1 cellular context compared by ENCODE assay signal in the genomic region with DNA sequence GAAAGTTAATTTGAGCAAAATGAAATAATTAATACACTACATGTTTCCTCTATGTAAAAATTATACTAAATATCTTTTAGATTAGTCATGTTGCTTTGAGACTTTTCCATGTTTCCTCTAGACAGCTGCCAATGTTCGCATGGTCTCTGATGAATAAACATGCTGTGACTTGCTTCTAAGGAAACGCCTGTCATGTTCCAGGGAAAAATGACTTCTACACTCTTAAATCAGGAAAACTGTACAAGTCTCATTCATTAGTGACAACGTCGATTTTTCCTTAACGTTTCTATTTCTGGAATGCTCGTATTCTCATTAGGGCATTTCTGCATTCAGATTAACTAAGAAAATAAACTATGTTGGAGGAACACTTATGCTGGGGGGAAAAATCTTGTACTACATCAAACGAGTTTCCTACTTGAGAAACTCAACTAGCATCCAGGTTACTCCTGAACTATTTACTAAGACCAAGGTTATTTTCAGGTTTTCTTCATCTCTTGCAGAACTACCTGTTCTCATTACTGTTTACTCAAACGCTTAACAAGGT.
TF ChIP-seq lines count a peak whose summit lies in the region.

No MANE protein-coding gene starts in this region.

TF ChIP-seq in K562, 482 proteins besides CTCF, POLR2A, EP300 and RAD21 (continued from another document):
- TF ChIP-seq, protein P1, sequence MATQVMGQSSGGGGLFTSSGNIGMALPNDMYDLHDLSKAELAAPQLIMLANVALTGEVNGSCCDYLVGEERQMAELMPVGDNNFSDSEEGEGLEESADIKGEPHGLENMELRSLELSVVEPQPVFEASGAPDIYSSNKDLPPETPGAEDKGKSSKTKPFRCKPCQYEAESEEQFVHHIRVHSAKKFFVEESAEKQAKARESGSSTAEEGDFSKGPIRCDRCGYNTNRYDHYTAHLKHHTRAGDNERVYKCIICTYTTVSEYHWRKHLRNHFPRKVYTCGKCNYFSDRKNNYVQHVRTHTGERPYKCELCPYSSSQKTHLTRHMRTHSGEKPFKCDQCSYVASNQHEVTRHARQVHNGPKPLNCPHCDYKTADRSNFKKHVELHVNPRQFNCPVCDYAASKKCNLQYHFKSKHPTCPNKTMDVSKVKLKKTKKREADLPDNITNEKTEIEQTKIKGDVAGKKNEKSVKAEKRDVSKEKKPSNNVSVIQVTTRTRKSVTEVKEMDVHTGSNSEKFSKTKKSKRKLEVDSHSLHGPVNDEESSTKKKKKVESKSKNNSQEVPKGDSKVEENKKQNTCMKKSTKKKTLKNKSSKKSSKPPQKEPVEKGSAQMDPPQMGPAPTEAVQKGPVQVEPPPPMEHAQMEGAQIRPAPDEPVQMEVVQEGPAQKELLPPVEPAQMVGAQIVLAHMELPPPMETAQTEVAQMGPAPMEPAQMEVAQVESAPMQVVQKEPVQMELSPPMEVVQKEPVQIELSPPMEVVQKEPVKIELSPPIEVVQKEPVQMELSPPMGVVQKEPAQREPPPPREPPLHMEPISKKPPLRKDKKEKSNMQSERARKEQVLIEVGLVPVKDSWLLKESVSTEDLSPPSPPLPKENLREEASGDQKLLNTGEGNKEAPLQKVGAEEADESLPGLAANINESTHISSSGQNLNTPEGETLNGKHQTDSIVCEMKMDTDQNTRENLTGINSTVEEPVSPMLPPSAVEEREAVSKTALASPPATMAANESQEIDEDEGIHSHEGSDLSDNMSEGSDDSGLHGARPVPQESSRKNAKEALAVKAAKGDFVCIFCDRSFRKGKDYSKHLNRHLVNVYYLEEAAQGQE (CRISPR knock-in tag; IDR thresholded peaks at IDR 0.05; ENCODE audit: low read depth), result no peak
- TF ChIP-seq NFRKB (IDR thresholded peaks at IDR 0.05; ENCODE audit: low read depth), result no peak
- TF ChIP-seq CCAR2 (IDR thresholded peaks at IDR 0.05; ENCODE audit: low read depth, low read length), result no peak
- no peak for TF ChIP-seq HDAC1 (IDR thresholded peaks at IDR 0.05)
- no peak for TF ChIP-seq ZNF586 (CRISPR knock-in tag; conservative IDR thresholded peaks at IDR 0.05)
- TF ChIP-seq SAFB (IDR thresholded peaks at IDR 0.05; ENCODE audit: borderline replicate concordance, low read depth, low read length), result no peak
- no peak for TF ChIP-seq CBFA2T3 (IDR thresholded peaks at IDR 0.05)
- no peak for TF ChIP-seq ZBTB9 (CRISPR knock-in tag; IDR thresholded peaks at IDR 0.05)
- TF ChIP-seq HOMEZ (CRISPR knock-in tag; IDR thresholded peaks at IDR 0.05), result no peak
- TF ChIP-seq JUN (IDR thresholded peaks at IDR 0.05; ENCODE audit: borderline replicate concordance, low read depth, low read length), result no peak
- TF ChIP-seq JUN (CRISPR knock-in tag; IDR thresholded peaks at IDR 0.05; ENCODE audit: borderline replicate concordance), result no peak
- TF ChIP-seq ZBTB2 (IDR thresholded peaks at IDR 0.05), result no peak
- TF ChIP-seq AFF4 (CRISPR knock-in tag; IDR thresholded peaks at IDR 0.05), result no peak
- no peak for TF ChIP-seq HDAC3 (IDR thresholded peaks at IDR 0.05; ENCODE audit: borderline replicate concordance, partially characterized antibody)
- TF ChIP-seq ZNF318 (IDR thresholded peaks at IDR 0.05; ENCODE audit: borderline replicate concordance in 1 of 2, low read depth in 1 of 2), result no peak
TF ChIP-seq in K562: peak in this region for 0.
